15 cellular contexts compared by ENCODE assay signal in genomic region chr20:8518878-8519277, GRCh38.
DNase-seq lines count a peak whose midpoint lies in the region; TF ChIP-seq lines count a peak whose summit lies in the region.
"Had no signal": no experiment of that assay in that cellular context is flagged by ENCODE, and none has a peak within 500 bp of the region (broad histone marks: within the 10 kb centered on the region; RNA-seq: fewer than 3 reads in every experiment).

No MANE protein-coding gene starts in this region.

- WGBS in neuronal stem cell (ENCODE audit: extremely low coverage in 2 of 2, insufficient read length in 2 of 2, insufficient replicate concordance in 1 of 2), 2 donors, result no CpG with 5 or more reads among the region's 4 CpGs
- WGBS in esophagus muscularis mucosa, result 95% methylated on average over 4 of the region's 4 CpGs

- no peak overlapping the region for H3K4ac ChIP-seq in neuronal stem cell (ENCODE audit: low read length)

- H4K91ac ChIP-seq in neuronal stem cell (ENCODE audit: low read depth, low read length, poor library complexity), result no peak overlapping the region

- no peak overlapping the region for H3K27ac ChIP-seq in MM.1S (ENCODE audit: low read length)
- no peak overlapping the region for H3K27ac ChIP-seq in SU-DHL-6 (ENCODE audit: low read depth, low read length)
- no peak overlapping the region for H3K27ac ChIP-seq in neuronal stem cell (replicated peaks; ENCODE audit: low read length)
- H3K27ac ChIP-seq in esophagus muscularis mucosa (replicated peaks in 1 of 4), result no peak overlapping the region
- H3K27ac ChIP-seq in A673 (ENCODE audit: low read depth, low read length, poor library complexity, severe bottlenecking), result no peak overlapping the region
- H3K27ac ChIP-seq: 22Rv1 had no signal

- no peak overlapping the region for H2BK12ac ChIP-seq in neuronal stem cell (ENCODE audit: low read length)

- H3K27me3 ChIP-seq in MM.1S (replicated peaks; ENCODE audit: insufficient read depth, low read length), result no peaks in the 10 kb centered on the region
- no peaks in the 10 kb centered on the region for H3K27me3 ChIP-seq in SU-DHL-6 (ENCODE audit: low read length)
- H3K27me3 ChIP-seq in neuronal stem cell (ENCODE audit: control insufficient read depth in 3 of 3, insufficient read depth in 3 of 3, low read depth in 1 of 3, low read length in 3 of 3), result no peaks in the 10 kb centered on the region
- no peaks in the 10 kb centered on the region for H3K27me3 ChIP-seq in esophagus muscularis mucosa
- H3K27me3 ChIP-seq in A673 (replicated peaks; ENCODE audit: insufficient read depth, low read depth, low read length, poor library complexity), result no peaks in the 10 kb centered on the region

- H3K18ac ChIP-seq in neuronal stem cell (ENCODE audit: low read length), result no peak overlapping the region

- no peak for TF ChIP-seq POLR2A in esophagus muscularis mucosa (IDR thresholded peaks at IDR 0.05; ENCODE audit: low read depth)

- BruUV-seq in A673 (replicated peaks; lab: Mats Ljungman, UMichigan), result no TSS peak

- no peaks in the 10 kb centered on the region for H3F3A ChIP-seq in MM.1S (ENCODE audit: insufficient read depth, low read length)
- H3F3A ChIP-seq in SU-DHL-6 (ENCODE audit: insufficient read depth), result no peaks in the 10 kb centered on the region

- no peaks in the 10 kb centered on the region for H3K79me2 ChIP-seq in MM.1S (ENCODE audit: low read length)
- no peaks in the 10 kb centered on the region for H3K79me2 ChIP-seq in SU-DHL-6 (ENCODE audit: insufficient read depth, low read length)

- no peak overlapping the region for H3K9ac ChIP-seq in MM.1S (ENCODE audit: low read length)
- H3K9ac ChIP-seq in SU-DHL-6 (ENCODE audit: low read length), result no peak overlapping the region
- no peak overlapping the region for H3K9ac ChIP-seq in neuronal stem cell (ENCODE audit: low read depth, low read length, poor library complexity)

- no peaks in the 10 kb centered on the region for H3K79me1 ChIP-seq in neuronal stem cell (ENCODE audit: low read depth, low read length)

- POLR2A ChIA-PET in A673 (lab: Charles Lee; ENCODE audit: low non-redundant PET), result no interaction called here

- H4K8ac ChIP-seq in neuronal stem cell (ENCODE audit: low read depth, low read length), result no peak overlapping the region

- H2BK15ac ChIP-seq in neuronal stem cell (ENCODE audit: low read length), result no peak overlapping the region

- no peak overlapping the region for H3K4me3 ChIP-seq in MM.1S (ENCODE audit: low read length)
- no peak overlapping the region for H3K4me3 ChIP-seq in SU-DHL-6 (ENCODE audit: insufficient read depth, low read length, poor library complexity, severe bottlenecking)
- H3K4me3 ChIP-seq in neuronal stem cell (ENCODE audit: low read length in 2 of 2), result peak overlapping the region in 1 of 2 donors; percentile 39
- H3K4me3 ChIP-seq in esophagus muscularis mucosa, result no peak overlapping the region
- no peak overlapping the region for H3K4me3 ChIP-seq in A673 (ENCODE audit: low read depth, low read length, poor library complexity, severe bottlenecking)

- H3K36me3 ChIP-seq in MM.1S (replicated peaks; ENCODE audit: insufficient read depth, low read length) (no peaks in the 10 kb centered on the region), SU-DHL-6 (ENCODE audit: low read length) (no peaks in the 10 kb centered on the region), neuronal stem cell (replicated peaks in 1 of 2; ENCODE audit: control insufficient read depth in 2 of 2, insufficient read depth in 2 of 2, low read length in 2 of 2) (no peaks in the 10 kb centered on the region), esophagus muscularis mucosa (no peaks in the 10 kb centered on the region), A673 (ENCODE audit: insufficient read depth, low read length, poor library complexity, severe bottlenecking) (no peaks in the 10 kb centered on the region)

- H3K9me2 ChIP-seq in MM.1S (replicated peaks; ENCODE audit: insufficient read depth, low read length) (no peaks in the 10 kb centered on the region), SU-DHL-6 (replicated peaks; ENCODE audit: insufficient read depth, low read length) (0 out of 2 replicates have a peak, but pooled peaks cover 3% of the 10 kb centered on the region)

- no peak overlapping the region for H2BK120ac ChIP-seq in neuronal stem cell (ENCODE audit: low read depth, low read length)

- intact Hi-C loops in esophagus muscularis mucosa (cut with DNase I), result no loop called here
- intact Hi-C loops in A673 (cut with micrococcal nuclease; ENCODE audit: unreplicated experiment), result no loop called here

- CTCF ChIA-PET in A673 (lab: Charles Lee), result no interaction called here

- H2BK5ac ChIP-seq in neuronal stem cell (ENCODE audit: low read length), result no peak overlapping the region

- H3K4me1 ChIP-seq in MM.1S (ENCODE audit: low read length) (no peaks in the 10 kb centered on the region), neuronal stem cell (ENCODE audit: control insufficient read depth in 2 of 2, insufficient read depth in 1 of 2, low read depth in 1 of 2, low read length in 2 of 2) (peaks cover 4 to 8% of the 10 kb centered on the region in 2 donors), esophagus muscularis mucosa (no peaks in the 10 kb centered on the region), A673 (ENCODE audit: insufficient read depth, low read length, poor library complexity, severe bottlenecking) (peaks cover under 1% of the 10 kb centered on the region)

- H3K4me2 ChIP-seq in MM.1S (ENCODE audit: low read depth, low read length) (no peak overlapping the region; the same call in 1 of the 2 replicates), SU-DHL-6 (ENCODE audit: low read depth, low read length, poor library complexity, severe bottlenecking) (no peak overlapping the region), neuronal stem cell (ENCODE audit: insufficient read depth, low read length, poor library complexity, severe bottlenecking) (no peak overlapping the region)

- no peak for TF ChIP-seq EP300 in esophagus muscularis mucosa (IDR thresholded peaks at IDR 0.05)

- DNase-seq in DMS53 (lab: John Stamatoyannopoulos, UW) (peak; percentile 39), DMS53 treated with DMSO at 0.1 percent for 48 hours (lab: John Stamatoyannopoulos, UW; ENCODE audit: unreplicated experiment) (no peak), MM.1S (no peak), neuronal stem cell (ENCODE audit: low spot score) (no peak), esophagus muscularis mucosa (ENCODE audit: extremely low spot score) (no peak), A673 (ENCODE audit: low spot score) (no peak), ureter (ENCODE audit: low spot score) (no peak)
- DNase-seq: CD4-positive, CD25-positive, alpha-beta regulatory T cell; DND-41; Kasumi-1; NCI-H1436; NCI-H2081 treated with DMSO at 0.1 percent for 48 hours; T-helper 1 cell had no signal

- H2AFZ ChIP-seq in MM.1S (ENCODE audit: low read length), result peak overlapping the region; percentile 49; the same call in 1 of the 2 replicates
- H2AFZ ChIP-seq in SU-DHL-6 (ENCODE audit: low read depth, low read length, severe bottlenecking), result peak overlapping the region; percentile 20
- peak overlapping the region; percentile 67 for H2AFZ ChIP-seq in neuronal stem cell (ENCODE audit: low read length)

- TF ChIP-seq CTCF in MM.1S (IDR thresholded peaks at IDR 0.05; ENCODE audit: low read length), result no peak
- TF ChIP-seq CTCF in SU-DHL-6 (IDR thresholded peaks at IDR 0.05; ENCODE audit: insufficient read depth, low read length, poor library complexity, severe bottlenecking), result no peak
- no peak for TF ChIP-seq CTCF in esophagus muscularis mucosa (IDR thresholded peaks at IDR 0.05)
- TF ChIP-seq CTCF in A673 (conservative IDR thresholded peaks at IDR 0.05; ENCODE audit: low read depth, low read length), result no peak

- H3K23ac ChIP-seq in neuronal stem cell (ENCODE audit: low read depth, low read length, poor library complexity), result no peak overlapping the region

- H3K14ac ChIP-seq in neuronal stem cell (ENCODE audit: low read length), result no peak overlapping the region

- no peaks in the 10 kb centered on the region for H3K9me3 ChIP-seq in MM.1S (replicated peaks; ENCODE audit: insufficient read depth, low read length)
- H3K9me3 ChIP-seq in SU-DHL-6 (ENCODE audit: insufficient read depth, low read length), result no peaks in the 10 kb centered on the region
- H3K9me3 ChIP-seq in neuronal stem cell (replicated peaks in 1 of 2; ENCODE audit: control insufficient read depth in 2 of 2, insufficient read depth in 1 of 2, low read depth in 1 of 2, low read length in 2 of 2), result peaks cover 0 to 3% of the 10 kb centered on the region in 2 donors
- no peaks in the 10 kb centered on the region for H3K9me3 ChIP-seq in esophagus muscularis mucosa
- H3K9me3 ChIP-seq in A673 (ENCODE audit: low read depth, low read length, poor library complexity, severe bottlenecking), result no peaks in the 10 kb centered on the region

- H4K20me1 ChIP-seq in MM.1S (ENCODE audit: insufficient read depth, low read length), result no peaks in the 10 kb centered on the region
- H4K20me1 ChIP-seq in SU-DHL-6 (ENCODE audit: low read depth, low read length), result no peaks in the 10 kb centered on the region

- H2AK5ac ChIP-seq in neuronal stem cell (ENCODE audit: low read depth, low read length), result no peak overlapping the region
